ENCODE assay signal across 8 cellular contexts in the genomic region with DNA sequence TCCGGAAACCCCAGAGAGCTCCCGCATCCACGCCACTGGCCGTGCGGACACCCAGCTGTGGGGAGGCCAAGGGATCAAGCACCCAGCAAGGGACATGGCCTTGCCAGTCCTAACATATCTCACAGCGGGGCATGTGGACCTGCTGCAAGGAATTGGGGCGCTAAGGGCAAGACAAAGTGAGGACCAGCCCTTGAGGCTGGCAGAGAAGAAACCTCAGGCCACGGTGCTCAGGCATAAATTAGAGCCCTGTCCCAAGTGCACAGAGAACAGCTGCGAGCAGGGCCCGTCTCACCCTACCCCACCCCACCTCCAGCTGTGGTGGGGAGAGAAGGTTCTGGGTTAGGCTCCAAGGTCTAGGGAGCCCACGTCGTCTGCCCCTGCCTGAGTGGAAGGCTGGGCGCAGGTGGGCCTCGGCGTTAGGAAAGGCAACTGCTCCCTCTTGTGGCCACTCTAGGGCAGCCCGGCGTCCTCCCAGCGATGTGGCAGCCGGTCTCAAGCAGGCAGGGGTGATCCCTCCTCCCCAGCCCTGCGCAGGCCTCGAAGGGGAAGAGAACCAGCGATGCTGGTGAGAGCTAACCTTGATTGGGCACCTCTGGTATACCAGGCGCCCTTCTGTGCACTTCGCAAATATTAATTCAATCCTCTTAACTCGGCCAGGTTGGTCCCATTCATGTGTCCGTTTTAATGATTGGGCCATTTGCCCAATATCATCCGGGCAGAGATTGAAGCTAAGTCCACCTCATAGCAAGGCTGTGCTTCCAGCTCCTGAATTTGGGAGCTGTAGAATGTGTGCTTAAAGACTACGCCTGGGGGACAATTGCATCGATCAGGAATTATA.
DNase-seq lines count a peak whose midpoint lies in the region; ATAC-seq and FAIRE-seq lines count a peak whose summit lies in the region.

No MANE protein-coding gene starts in this region.

- ATAC-seq in GM21619 (IDR thresholded peaks at IDR 0.05; ENCODE audit: unreplicated experiment) (peak; percentile 62), GM18498 (IDR thresholded peaks at IDR 0.05; ENCODE audit: unreplicated experiment) (no peak)

- H3K9me3 ChIP-seq in BLaER1 (peaks cover 27% of the 10 kb centered on the region), small intestine (ENCODE audit: control insufficient read depth, low read depth) (no peaks in the 10 kb centered on the region)

- no peaks in the 10 kb centered on the region for H4K20me1 ChIP-seq in BLaER1

- DNase-seq in NCI-H1105 (lab: John Stamatoyannopoulos, UW) (peak; percentile 79), T-helper 9 cell (peak; percentile 57), anterior cingulate cortex (lab: John Stamatoyannopoulos, UW) (peak in 56 of 58 donors; percentile 9 to 83 (median 60)), hypothalamus (lab: John Stamatoyannopoulos, UW) (peak; percentile 8 to 86 (median 58)), small intestine (peak; percentile 68)

- H3K27ac ChIP-seq in BLaER1 (no peak overlapping the region), small intestine (ENCODE audit: low read depth in 1 of 2, low read length in 1 of 2) (no peak overlapping the region)

- H3K36me3 ChIP-seq in BLaER1: no peaks in the 10 kb centered on the region
- no peaks in the 10 kb centered on the region for H3K36me3 ChIP-seq in small intestine (ENCODE audit: control insufficient read depth in 2 of 2, insufficient read depth in 2 of 2, low read length in 2 of 2)

- 28 to 33% (median 30%) methylated on average over 27 to 29 of the region's 29 CpGs for WGBS in small intestine, 3 donors

- no peak overlapping the region for H3K4me3 ChIP-seq in BLaER1
- H3K4me3 ChIP-seq in small intestine (ENCODE audit: low read depth in 1 of 2, low read length in 2 of 2): no peak overlapping the region

- no peak for FAIRE-seq in small intestine (lab: Jason Lieb, UNC)

- H3K4me2 ChIP-seq in BLaER1: 0 out of 2 replicates have a peak overlapping the region, but pooled peaks have one; percentile 12

- no peak overlapping the region for H3K9ac ChIP-seq in BLaER1

- H3K27me3 ChIP-seq in BLaER1 (no peaks in the 10 kb centered on the region), small intestine (ENCODE audit: control insufficient read depth in 2 of 2, insufficient read depth in 2 of 2, low read length in 2 of 2) (no peaks in the 10 kb centered on the region)

- H3K4me1 ChIP-seq in BLaER1: peaks cover 1% of the 10 kb centered on the region
- H3K4me1 ChIP-seq in small intestine (ENCODE audit: control insufficient read depth in 2 of 2, insufficient read depth in 1 of 2, low read depth in 1 of 2, low read length in 1 of 2): no peaks in the 10 kb centered on the region
